Comparison of ENCODE assay signal across 21 cellular contexts in the genomic region with DNA sequence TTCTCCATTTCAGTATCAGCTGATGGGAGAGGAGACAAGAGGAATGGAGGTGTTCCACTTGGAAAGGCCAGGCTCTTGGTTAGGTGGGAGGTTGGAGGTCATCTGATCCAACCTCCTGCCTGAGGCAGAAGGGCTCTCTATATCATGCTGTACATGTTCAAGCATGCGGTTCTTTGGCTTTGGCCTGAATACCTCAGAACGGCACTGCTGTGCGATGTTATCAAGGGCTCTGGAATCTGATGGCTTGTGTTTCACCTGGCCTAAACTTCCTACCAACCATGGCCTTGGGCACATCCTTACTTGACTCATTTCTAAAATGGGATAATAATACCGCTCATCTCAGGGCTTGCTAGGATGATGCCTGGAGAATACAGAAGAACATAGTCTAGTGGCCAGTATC.
DNase-seq lines count a peak whose midpoint lies in the region; TF ChIP-seq lines count a peak whose summit lies in the region.
"Had no signal": no experiment of that assay in that cellular context is flagged by ENCODE, and none has a peak within 500 bp of the region (broad histone marks: within the 10 kb centered on the region; RNA-seq: fewer than 3 reads in every experiment).

No MANE protein-coding gene starts in this region.

- peak overlapping the region; percentile 25 for H2AK5ac ChIP-seq in mesendoderm (ENCODE audit: low read length)

- H3K79me2 ChIP-seq in mesendoderm (ENCODE audit: control insufficient read depth, insufficient read depth, low read length) = no peaks in the 10 kb centered on the region

- intact Hi-C loops in MCF 10A (cut with micrococcal nuclease) = no loop called here
- intact Hi-C loops in breast epithelium (cut with DNase I; ENCODE audit: low total_unique reads) = no loop called here

- H3K27me3 ChIP-seq in breast epithelium (no peaks in the 10 kb centered on the region), mesendoderm (ENCODE audit: insufficient read depth, low read length, poor library complexity) (no peaks in the 10 kb centered on the region)
- H3K27me3 ChIP-seq: Peyer's patch, SJSA1 had no signal

- H3K4me3 ChIP-seq in breast epithelium = no peak overlapping the region
- no peak overlapping the region for H3K4me3 ChIP-seq in mesendoderm (ENCODE audit: low read length)
- H3K4me3 ChIP-seq: Peyer's patch, SJSA1 had no signal

- no peak overlapping the region for H3K56ac ChIP-seq in mesendoderm (ENCODE audit: low read length)

- peaks cover 27% of the 10 kb centered on the region for H3K4me1 Mint-ChIP-seq in MCF 10A (ENCODE audit: insufficient read depth, unreplicated experiment)
- H3K4me1 Mint-ChIP-seq: IgD-negative memory B cell had no signal

- no peaks in the 10 kb centered on the region for H3K79me1 ChIP-seq in mesendoderm (ENCODE audit: low read length)

- TF ChIP-seq CTCF in MCF 10A (IDR thresholded peaks at IDR 0.05; ENCODE audit: unreplicated experiment) = no peak
- TF ChIP-seq CTCF in breast epithelium (IDR thresholded peaks at IDR 0.05) = no peak

- no peak overlapping the region for H3K4ac ChIP-seq in mesendoderm (ENCODE audit: low read depth, low read length)

- POLR2A ChIA-PET in MCF 10A (lab: Yijun Ruan, JAX) = interaction anchor here (0.7 to 1.0 kb wide), 2 partner anchors 11 to 75 kb away, joined by 3 to 4 read pairs; no protein-coding TSS in a partner anchor

- H3K36me3 Mint-ChIP-seq in MCF 10A (ENCODE audit: insufficient read depth, unreplicated experiment) = no peaks in the 10 kb centered on the region
- H3K36me3 Mint-ChIP-seq: CD8-positive, alpha-beta T cell; IgD-negative memory B cell had no signal

- no peak overlapping the region for H4K5ac ChIP-seq in mesendoderm (ENCODE audit: low read length)

- DNase-seq in MCF 10A (ENCODE audit: unreplicated experiment) (peak; percentile 36), breast epithelium (ENCODE audit: low spot score in 2 of 2) (no peak), epithelial cell of prostate (ENCODE audit: low read depth, low spot score) (peak; percentile 63), mesendoderm (no peak), ureter (ENCODE audit: low spot score) (peak; percentile 58), dedifferentiated amniotic fluid mesenchymal stem cell (ENCODE audit: extremely low spot score) (no peak), 8988T (no peak), AG08396 (ENCODE audit: low spot score) (no peak)
- DNase-seq: AML-193; C1 segment of cervical spinal cord; CD8-positive, alpha-beta T cell; Karpas-422; NCI-H1694 treated with DMSO at 0.1 percent for 48 hours; NCI-H2081 treated with DMSO at 0.1 percent for 48 hours; NCI-H2171 treated with DMSO at 0.1 percent for 48 hours; NCI-H524 treated with DMSO at 0.1 percent for 48 hours; NCI-H82; Peyer's patch had no signal

- H2BK5ac ChIP-seq in mesendoderm (ENCODE audit: low read length) = no peak overlapping the region

- no peak for TF ChIP-seq POLR2A in breast epithelium (IDR thresholded peaks at IDR 0.05)

- no peak overlapping the region for H3K27ac Mint-ChIP-seq in MCF 10A (ENCODE audit: low read depth, unreplicated experiment)
- H3K27ac Mint-ChIP-seq: CD8-positive, alpha-beta T cell; IgD-negative memory B cell had no signal

- H3K4me3 Mint-ChIP-seq in MCF 10A (ENCODE audit: unreplicated experiment) = no peak overlapping the region
- H3K4me3 Mint-ChIP-seq: CD8-positive, alpha-beta T cell; IgD-negative memory B cell had no signal

- no peaks in the 10 kb centered on the region for H3K9me3 ChIP-seq in breast epithelium
- H3K9me3 ChIP-seq: Peyer's patch had no signal

- H2BK120ac ChIP-seq in mesendoderm (ENCODE audit: low read depth, low read length) = no peak overlapping the region

- no peaks in the 10 kb centered on the region for H3K27me3 Mint-ChIP-seq in MCF 10A (ENCODE audit: insufficient read depth, unreplicated experiment)

- no TSS peak for BruUV-seq in MCF 10A (replicated peaks; lab: Mats Ljungman, UMichigan)

- WGBS in mesendoderm (ENCODE audit: extremely low coverage, insufficient coverage, low lambda C conversion rate) = no CpG with 5 or more reads among the region's 4 CpGs

- H3K27ac ChIP-seq in breast epithelium (no peak overlapping the region), epithelial cell of prostate (peak overlapping the region; percentile 77), mesendoderm (ENCODE audit: low read depth, low read length) (no peak overlapping the region)
- H3K27ac ChIP-seq: 22Rv1 had no signal

- no peaks in the 10 kb centered on the region for H3K9me3 Mint-ChIP-seq in MCF 10A (ENCODE audit: unreplicated experiment)
- H3K9me3 Mint-ChIP-seq: CD8-positive, alpha-beta T cell had no signal

- no peak overlapping the region for H3K18ac ChIP-seq in mesendoderm (ENCODE audit: low read length)

- no peaks in the 10 kb centered on the region for H3K4me1 ChIP-seq in breast epithelium
- no peaks in the 10 kb centered on the region for H3K4me1 ChIP-seq in mesendoderm (ENCODE audit: control insufficient read depth, low read depth, low read length)

- H3K4me2 ChIP-seq in mesendoderm (ENCODE audit: low read length) = no peak overlapping the region

- CTCF ChIA-PET in MCF 10A (lab: Yijun Ruan, JAX) = no interaction called here

- no peaks in the 10 kb centered on the region for H3K36me3 ChIP-seq in breast epithelium
- H3K36me3 ChIP-seq in mesendoderm (ENCODE audit: control insufficient read depth, insufficient read depth, low read length) = no peaks in the 10 kb centered on the region
- H3K36me3 ChIP-seq: Peyer's patch, SJSA1 had no signal

- no peak overlapping the region for H4K8ac ChIP-seq in mesendoderm (ENCODE audit: low read depth, low read length)

- no peak overlapping the region for H2BK15ac ChIP-seq in mesendoderm (replicated peaks; ENCODE audit: low read depth)

- H3K23ac ChIP-seq in mesendoderm (ENCODE audit: low read length) = no peak overlapping the region

- no peak overlapping the region for H3K9ac ChIP-seq in mesendoderm (ENCODE audit: low read length)

Comparison
In these comparisons a context has a peak if more than half of its experiments do, and no peak if none do; other contexts are left out.
1. DNase-seq: peak in MCF 10A (single experiment), epithelial cell of prostate (single experiment) and ureter (single experiment); none in breast epithelium (0 of 2), mesendoderm (single experiment), dedifferentiated amniotic fluid mesenchymal stem cell (single experiment), 8988T (single experiment) and AG08396 (single experiment).